8 cellular contexts compared by ENCODE assay signal in genomic region chr1:220300442-220301121, GRCh38. TPM values are rescaled to one million over a fixed set of nuclear protein-coding genes. Genes with fewer than 3 reads are reported as not detected.
DNase-seq lines count a peak whose midpoint lies in the region; ATAC-seq and TF ChIP-seq lines count a peak whose summit lies in the region.

No MANE protein-coding gene starts in this region.

- no peak for ATAC-seq in natural killer cell
- no peak for ATAC-seq in HG03571 (IDR thresholded peaks at IDR 0.05; ENCODE audit: unreplicated experiment)

- DNase-seq in ELF-1 (ENCODE audit: low read depth, low spot score) (peak; percentile 90), RPMI8226 (peak; percentile 61), fibroblast of gingiva (ENCODE audit: low read depth) (peak; percentile 86), neural crest cell (ENCODE audit: low read depth, low spot score) (peak; percentile 36), NCI-H2171 (lab: John Stamatoyannopoulos, UW) (no peak), natural killer cell (no peak)
- no peak for DNase-seq in activated naive CD8-positive, alpha-beta T cell treated with anti-CD3 and anti-CD28 coated beads for 36 hours

- H3K4me1 Mint-ChIP-seq in neural crest cell (peaks cover 26% of the 10 kb centered on the region), natural killer cell (no peaks in the 10 kb centered on the region)
- H3K4me1 Mint-ChIP-seq in activated naive CD8-positive, alpha-beta T cell treated with anti-CD3 and anti-CD28 coated beads for 36 hours: no peaks in the 10 kb centered on the region

- H3K27ac Mint-ChIP-seq in neural crest cell (ENCODE audit: unreplicated experiment) (peak overlapping the region; percentile 94), natural killer cell (no peak overlapping the region)
- H3K27ac Mint-ChIP-seq in activated naive CD8-positive, alpha-beta T cell treated with anti-CD3 and anti-CD28 coated beads for 36 hours: no peak overlapping the region

- peak overlapping the region; percentile 59 for H3K4me3 Mint-ChIP-seq in neural crest cell
- no peak overlapping the region for H3K4me3 Mint-ChIP-seq in natural killer cell
- no peak overlapping the region for H3K4me3 Mint-ChIP-seq in activated naive CD8-positive, alpha-beta T cell treated with anti-CD3 and anti-CD28 coated beads for 36 hours

- H3K27me3 Mint-ChIP-seq in neural crest cell (ENCODE audit: low read depth) (no peaks in the 10 kb centered on the region), natural killer cell (ENCODE audit: low read depth in 2 of 2) (peaks cover 20 to 42% of the 10 kb centered on the region in 2 donors)
- peaks cover 17% of the 10 kb centered on the region for H3K27me3 Mint-ChIP-seq in activated naive CD8-positive, alpha-beta T cell treated with anti-CD3 and anti-CD28 coated beads for 36 hours

- TF ChIP-seq CTCF in neural crest cell (conservative IDR thresholded peaks at IDR 0.05): no peak
- TF ChIP-seq CTCF in natural killer cell (IDR thresholded peaks at IDR 0.05): no peak

- H3K9me3 Mint-ChIP-seq in neural crest cell (peaks cover 3% of the 10 kb centered on the region), natural killer cell (no peaks in the 10 kb centered on the region)
- no peaks in the 10 kb centered on the region for H3K9me3 Mint-ChIP-seq in activated naive CD8-positive, alpha-beta T cell treated with anti-CD3 and anti-CD28 coated beads for 36 hours

- H3K36me3 Mint-ChIP-seq in neural crest cell (ENCODE audit: low read depth) (no peaks in the 10 kb centered on the region), natural killer cell (no peaks in the 10 kb centered on the region)
- H3K36me3 Mint-ChIP-seq in activated naive CD8-positive, alpha-beta T cell treated with anti-CD3 and anti-CD28 coated beads for 36 hours: no peaks in the 10 kb centered on the region

- intact Hi-C loops in natural killer cell (cut with micrococcal nuclease): no loop called here

RNA-seq across cellular contexts. Expression of gene RAB3GAP2, which starts 28.3 kb away (rescaled TPM):
- total RNA-seq in neural crest cell (36.4 and 44.1 TPM in 2 replicates), natural killer cell (10 to 100 TPM; 47.3 to 52.7 (median 51.5) TPM)
- 10 to 100 TPM; 51.0 to 55.9 TPM for total RNA-seq in activated naive CD8-positive, alpha-beta T cell treated with anti-CD3 and anti-CD28 coated beads for 36 hours

Comparison
In these comparisons a context has a peak if more than half of its experiments do, and no peak if none do; other contexts are left out.
1. DNase-seq: peak in ELF-1 (single experiment), RPMI8226 (single experiment), fibroblast of gingiva (single experiment) and neural crest cell (single experiment); none in NCI-H2171 (single experiment), natural killer cell (single experiment) and activated naive CD8-positive, alpha-beta T cell treated with anti-CD3 and anti-CD28 coated beads for 36 hours (single experiment).